ENCODE assay signal across 9 cellular contexts in the genomic region with DNA sequence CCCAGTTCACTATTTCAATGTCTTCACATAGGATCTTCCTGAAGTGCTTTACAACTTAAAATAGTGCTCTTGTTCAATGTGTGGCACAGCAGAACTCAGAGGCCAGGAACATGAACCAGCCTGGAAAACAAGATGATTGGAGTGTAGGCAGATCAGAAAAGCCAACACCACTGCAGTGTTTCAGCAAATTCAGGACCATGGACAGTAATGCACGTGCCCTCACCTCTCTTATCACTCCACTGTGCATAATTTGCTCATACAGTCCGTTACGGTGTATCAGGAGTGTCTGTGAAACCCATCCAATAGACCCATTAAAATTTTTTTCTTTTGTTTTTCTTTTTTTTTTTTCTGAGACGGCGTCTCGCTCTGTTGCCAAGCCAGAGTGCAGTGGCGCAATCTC. TPM values are rescaled to one million over a fixed set of nuclear protein-coding genes. Genes with fewer than 3 reads are reported as not detected.
DNase-seq lines count a peak whose midpoint lies in the region; ATAC-seq, FAIRE-seq and TF ChIP-seq lines count a peak whose summit lies in the region.
"Had no signal": no experiment of that assay in that cellular context is flagged by ENCODE, and none has a peak within 500 bp of the region (broad histone marks: within the 10 kb centered on the region; RNA-seq: fewer than 3 reads in every experiment).

No MANE protein-coding gene starts in this region.

- H3K4me3 ChIP-seq in A549, result no peak overlapping the region
- H3K4me3 ChIP-seq in vagina, result no peak overlapping the region
- no peak overlapping the region for H3K4me3 ChIP-seq in esophagus squamous epithelium

- H3K27me3 ChIP-seq in vagina (no peaks in the 10 kb centered on the region), esophagus squamous epithelium (peaks cover 0 to 7% (median 0%) of the 10 kb centered on the region in 4 donors)

- 66% methylated on average over 7 of the region's 7 CpGs for WGBS in A549 (ENCODE audit: missing lambda C conversion rate)
- WGBS in esophagus squamous epithelium, 2 donors, result 56 to 60% methylated on average over 7 of the region's 7 CpGs

- CTCF ChIA-PET in A549 (lab: Yijun Ruan, JAX) (interaction anchor here (1.3 kb wide), 1 partner anchor 201 kb away, joined by 3 read pairs; no protein-coding TSS in a partner anchor), HEK293T (lab: Yijun Ruan, JAX) (no interaction called here)

- no peak overlapping the region for H3K4me2 ChIP-seq in A549

- TF ChIP-seq RAD21 in A549 (conservative IDR thresholded peaks at IDR 0.05 in 1 of 2, IDR thresholded peaks at IDR 0.05 in 1 of 2), result no peak

- H3K4me1 ChIP-seq in A549 (no peaks in the 10 kb centered on the region), vagina (no peaks in the 10 kb centered on the region), esophagus squamous epithelium (no peaks in the 10 kb centered on the region)

- intact Hi-C loops in vagina (cut with DNase I), result no loop called here
- intact Hi-C loops in esophagus squamous epithelium (cut with DNase I), result no loop called here

- TF ChIP-seq POLR2A in A549 (IDR thresholded peaks at IDR 0.05; ENCODE audit: low read length) (no peak), vagina (IDR thresholded peaks at IDR 0.05) (no peak), esophagus squamous epithelium (IDR thresholded peaks at IDR 0.05) (no peak)

- H3K36me3 ChIP-seq in vagina (no peaks in the 10 kb centered on the region), esophagus squamous epithelium (no peaks in the 10 kb centered on the region)

- peaks cover 4% of the 10 kb centered on the region; the same call in 1 of the 3 replicates for H3K9me3 ChIP-seq in A549
- no peaks in the 10 kb centered on the region for H3K9me3 ChIP-seq in vagina
- H3K9me3 ChIP-seq in esophagus squamous epithelium, result peaks cover 0 to 9% (median 0%) of the 10 kb centered on the region in 3 donors

- H3K27ac ChIP-seq in A549 (no peak overlapping the region), vagina (no peak overlapping the region), esophagus squamous epithelium (no peak overlapping the region)

- no peak for ATAC-seq in A549
- no peak for ATAC-seq in HG02870 (IDR thresholded peaks at IDR 0.05; ENCODE audit: unreplicated experiment)

- TF ChIP-seq EP300 in A549 (IDR thresholded peaks at IDR 0.05), result no peak

- POLR2A ChIA-PET in A549 (lab: Yijun Ruan, JAX) (no interaction called here), HEK293T (lab: Yijun Ruan, JAX) (no interaction called here)

- no peak for TF ChIP-seq CTCF in A549 (IDR thresholded peaks at IDR 0.05)
- no peak for TF ChIP-seq CTCF in vagina (IDR thresholded peaks at IDR 0.05)
- TF ChIP-seq CTCF in esophagus squamous epithelium (IDR thresholded peaks at IDR 0.05), result no peak

- peak in 1 of 2 experiments; percentile 7 for DNase-seq in A549 (ENCODE audit: low read depth in 1 of 2, low spot score in 1 of 2)
- DNase-seq in HEK293T (ENCODE audit: extremely low spot score), result peak; percentile 37
- DNase-seq in SW480 (ENCODE audit: low spot score), result peak; percentile 14
- peak; percentile 15 for DNase-seq in glomerular visceral epithelial cell (ENCODE audit: extremely low spot score)
- no peak for DNase-seq in vagina (ENCODE audit: extremely low spot score in 2 of 2)
- DNase-seq in activated CD8-positive, alpha-beta memory T cell treated with anti-CD3 and anti-CD28 coated beads for 24 hours, result no peak
- no peak for DNase-seq in esophagus squamous epithelium (lab: John Stamatoyannopoulos, UW)
- DNase-seq: C1 segment of cervical spinal cord had no signal

- no peak for FAIRE-seq in A549 (lab: Jason Lieb, UNC)

TF ChIP-seq in A549, 52 proteins besides CTCF, POLR2A, EP300 and RAD21:
- TF ChIP-seq CHD2 (IDR thresholded peaks at IDR 0.05; ENCODE audit: low read length, partially characterized antibody), result no peak
- TF ChIP-seq, protein P1, sequence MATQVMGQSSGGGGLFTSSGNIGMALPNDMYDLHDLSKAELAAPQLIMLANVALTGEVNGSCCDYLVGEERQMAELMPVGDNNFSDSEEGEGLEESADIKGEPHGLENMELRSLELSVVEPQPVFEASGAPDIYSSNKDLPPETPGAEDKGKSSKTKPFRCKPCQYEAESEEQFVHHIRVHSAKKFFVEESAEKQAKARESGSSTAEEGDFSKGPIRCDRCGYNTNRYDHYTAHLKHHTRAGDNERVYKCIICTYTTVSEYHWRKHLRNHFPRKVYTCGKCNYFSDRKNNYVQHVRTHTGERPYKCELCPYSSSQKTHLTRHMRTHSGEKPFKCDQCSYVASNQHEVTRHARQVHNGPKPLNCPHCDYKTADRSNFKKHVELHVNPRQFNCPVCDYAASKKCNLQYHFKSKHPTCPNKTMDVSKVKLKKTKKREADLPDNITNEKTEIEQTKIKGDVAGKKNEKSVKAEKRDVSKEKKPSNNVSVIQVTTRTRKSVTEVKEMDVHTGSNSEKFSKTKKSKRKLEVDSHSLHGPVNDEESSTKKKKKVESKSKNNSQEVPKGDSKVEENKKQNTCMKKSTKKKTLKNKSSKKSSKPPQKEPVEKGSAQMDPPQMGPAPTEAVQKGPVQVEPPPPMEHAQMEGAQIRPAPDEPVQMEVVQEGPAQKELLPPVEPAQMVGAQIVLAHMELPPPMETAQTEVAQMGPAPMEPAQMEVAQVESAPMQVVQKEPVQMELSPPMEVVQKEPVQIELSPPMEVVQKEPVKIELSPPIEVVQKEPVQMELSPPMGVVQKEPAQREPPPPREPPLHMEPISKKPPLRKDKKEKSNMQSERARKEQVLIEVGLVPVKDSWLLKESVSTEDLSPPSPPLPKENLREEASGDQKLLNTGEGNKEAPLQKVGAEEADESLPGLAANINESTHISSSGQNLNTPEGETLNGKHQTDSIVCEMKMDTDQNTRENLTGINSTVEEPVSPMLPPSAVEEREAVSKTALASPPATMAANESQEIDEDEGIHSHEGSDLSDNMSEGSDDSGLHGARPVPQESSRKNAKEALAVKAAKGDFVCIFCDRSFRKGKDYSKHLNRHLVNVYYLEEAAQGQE (IDR thresholded peaks at IDR 0.05), result peak; percentile 85

TF ChIP-seq in HEK293T, 16 proteins besides CTCF, POLR2A, EP300 and RAD21:
- TF ChIP-seq TARDBP (IDR thresholded peaks at IDR 0.05), result no peak

RNA-seq across cellular contexts. Expression of a gene that starts 27.6 kb away (rescaled TPM):
- polyA plus RNA-seq in A549 (2011; rRNA removed) (7.7 and 9.7 TPM in 2 replicates), A549 (2017; fragmentation: RNase III; extraction: RNeasy Plus Mini Kit Qiagen cat#74134 plus additional on column Dnase treatment) (3.1 to 3.4 TPM (median 3.4 TPM) in 3 replicates)
- polyA plus RNA-seq in A549 (2012; cell fraction: cytosol; rRNA removed), result 2.1 and 2.3 TPM in 2 replicates
- polyA plus RNA-seq in A549 (2012; cell fraction: nucleus; rRNA removed), result 3.1 and 3.3 TPM in 2 replicates
- polyA minus RNA-seq in A549 (2011; rRNA and poly(A)+ RNA removed), result 9.2 and 10.5 TPM in 2 replicates
- total RNA-seq in vagina (27.7 TPM), esophagus squamous epithelium (10 to 100 TPM in 2 of 4 donors, 1 to 10 TPM in 2; 6.1 to 17.7 (median 11.2) TPM)

Comparison
In these comparisons a context has a peak if more than half of its experiments do, and no peak if none do; other contexts are left out.
1. DNase-seq: peak in HEK293T (single experiment), SW480 (single experiment) and glomerular visceral epithelial cell (single experiment); none in vagina (0 of 2), activated CD8-positive, alpha-beta memory T cell treated with anti-CD3 and anti-CD28 coated beads for 24 hours (single experiment) and esophagus squamous epithelium (single experiment).